ENCODE assay signal across 25 cellular contexts in the genomic region with DNA sequence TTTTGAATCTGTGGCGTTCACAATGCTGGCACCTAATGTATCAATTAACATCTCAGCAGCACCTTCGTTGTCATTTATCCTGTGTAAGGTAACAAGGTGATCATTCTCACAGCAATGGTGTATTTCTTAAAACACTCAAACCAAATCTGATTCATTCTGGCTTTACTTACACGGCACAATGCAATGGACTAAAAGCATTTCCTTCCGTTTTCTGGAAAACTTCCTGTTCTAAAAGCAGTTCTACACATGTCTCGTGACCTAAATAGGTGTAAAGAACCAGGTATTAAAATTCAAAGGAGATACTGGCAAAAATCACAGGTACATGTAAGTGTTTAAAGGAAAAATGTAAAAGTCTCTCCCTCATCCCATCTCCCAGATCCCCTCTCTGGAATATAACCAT.
"Had no signal": no experiment of that assay in that cellular context is flagged by ENCODE, and none has a peak within 500 bp of the region (broad histone marks: within the 10 kb centered on the region; RNA-seq: fewer than 3 reads in every experiment).

No MANE protein-coding gene starts in this region.

- DNase-seq: effector memory CD8-positive, alpha-beta T cell; foreskin keratinocyte; kidney; left cardiac atrium; left ventricle myocardium inferior; lower lobe of right lung; mesenchymal stem cell; midbrain; occipital lobe; psoas muscle; retina; right lobe of liver; stimulated activated CD4-positive, alpha-beta T cell treated with anti-CD3 and anti-CD28 coated beads, Interleukin-4, amount 100 ng/mL, for 1 hour; stimulated activated CD8-positive, alpha-beta memory T cell treated with anti-CD3 and anti-CD28 coated beads, Interleukin-4, amount 100 ng/mL, for 48 hours; stimulated activated naive CD8-positive, alpha-beta T cell treated with anti-CD3 and anti-CD28 coated beads, Interleukin-15, Interleukin-2, amounts not matched to agents 100 U/mL and 50 U/mL, for 24 hours; testis; upper lobe of right lung had no signal

- H3K4me1 Mint-ChIP-seq: neural progenitor cell; stimulated activated effector memory CD8-positive, alpha-beta T cell treated with anti-CD3 and anti-CD28 coated beads, Interleukin-12 subunit alpha, Interleukin-12 subunit beta, amount 100 ng/mL, for 72 hours had no signal

- H3K27ac Mint-ChIP-seq: effector memory CD8-positive, alpha-beta T cell; natural killer cell treated with Interleukin-12 subunit alpha and Interleukin-12 subunit beta and Interleukin-15 and Interleukin-18, amount 100 ng/mL, for 72 hours; neural progenitor cell; stimulated activated effector memory CD8-positive, alpha-beta T cell treated with anti-CD3 and anti-CD28 coated beads, Interleukin-12 subunit alpha, Interleukin-12 subunit beta, amount 100 ng/mL, for 72 hours had no signal

- H3K4me3 ChIP-seq: coronary artery, hepatocyte, left ventricle myocardium inferior, lower lobe of right lung, neural progenitor cell, psoas muscle, right lobe of liver, testis, tibial nerve, upper lobe of right lung, vagina had no signal

- H3K27ac ChIP-seq: coronary artery, foreskin keratinocyte, hepatocyte, left ventricle myocardium inferior, lower lobe of right lung, neural progenitor cell, parathyroid adenoma, psoas muscle, right lobe of liver, testis, tibial nerve, upper lobe of right lung, vagina had no signal

- H3K27me3 Mint-ChIP-seq: effector memory CD8-positive, alpha-beta T cell; natural killer cell treated with Interleukin-12 subunit alpha and Interleukin-12 subunit beta and Interleukin-15 and Interleukin-18, amount 100 ng/mL, for 72 hours had no signal

- H3K9me3 Mint-ChIP-seq: effector memory CD8-positive, alpha-beta T cell; natural killer cell treated with Interleukin-12 subunit alpha and Interleukin-12 subunit beta and Interleukin-15 and Interleukin-18, amount 100 ng/mL, for 72 hours; neural progenitor cell; stimulated activated effector memory CD8-positive, alpha-beta T cell treated with anti-CD3 and anti-CD28 coated beads, Interleukin-12 subunit alpha, Interleukin-12 subunit beta, amount 100 ng/mL, for 72 hours had no signal

- H3K4me1 ChIP-seq: foreskin keratinocyte, neural progenitor cell, right lobe of liver had no signal

- H3K27me3 ChIP-seq: foreskin keratinocyte, hepatocyte, neural progenitor cell, right lobe of liver, testis, tibial nerve, upper lobe of right lung, vagina had no signal

- H3K4me3 Mint-ChIP-seq: effector memory CD8-positive, alpha-beta T cell; natural killer cell treated with Interleukin-12 subunit alpha and Interleukin-12 subunit beta and Interleukin-15 and Interleukin-18, amount 100 ng/mL, for 72 hours; neural progenitor cell; stimulated activated effector memory CD8-positive, alpha-beta T cell treated with anti-CD3 and anti-CD28 coated beads, Interleukin-12 subunit alpha, Interleukin-12 subunit beta, amount 100 ng/mL, for 72 hours had no signal

- H3K9me3 ChIP-seq: left ventricle myocardium inferior, lower lobe of right lung, psoas muscle, right lobe of liver, testis, tibial nerve, upper lobe of right lung, vagina had no signal

- ATAC-seq: effector memory CD8-positive, alpha-beta T cell; foreskin keratinocyte; left cardiac atrium; lower lobe of right lung; natural killer cell treated with Interleukin-12 subunit alpha and Interleukin-12 subunit beta and Interleukin-15 and Interleukin-18, amount 100 ng/mL, for 72 hours; right lobe of liver; stimulated activated effector memory CD8-positive, alpha-beta T cell treated with anti-CD3 and anti-CD28 coated beads, Interleukin-12 subunit alpha, Interleukin-12 subunit beta, amount 100 ng/mL, for 72 hours; stimulated activated naive CD8-positive, alpha-beta T cell treated with anti-CD3 and anti-CD28 coated beads, Interleukin-15, Interleukin-2, amounts not matched to agents 100 U/mL and 50 U/mL, for 24 hours; upper lobe of right lung had no signal
